Comparison of ENCODE assay signal across 1 cellular context in genomic region chr1:1304331-1305299, GRCh38.
TF ChIP-seq lines count a peak whose summit lies in the region.

No MANE protein-coding gene starts in this region.

TF ChIP-seq in K562, 482 proteins besides CTCF, POLR2A, EP300 and RAD21 (continued from another document and continues in another):
- TF ChIP-seq ELK1 (CRISPR knock-in tag; IDR thresholded peaks at IDR 0.05) (no peak), CUX1 (CRISPR knock-in tag; IDR thresholded peaks at IDR 0.05) (no peak), ELF1 (tag; IDR thresholded peaks at IDR 0.05) (peak; percentile 72; the same call in 1 of the 2 replicates), MAFF (IDR thresholded peaks at IDR 0.05; ENCODE audit: low read length) (no peak), ZNF707 (CRISPR knock-in tag; conservative IDR thresholded peaks at IDR 0.05) (no peak), ELF4 (CRISPR knock-in tag; IDR thresholded peaks at IDR 0.05) (no peak), IFI16 (CRISPR knock-in tag; IDR thresholded peaks at IDR 0.05) (no peak), XRCC5 (IDR thresholded peaks at IDR 0.05; ENCODE audit: low read depth, low read length) (no peak), THAP7 (CRISPR knock-in tag; IDR thresholded peaks at IDR 0.05) (no peak), CEBPG (CRISPR knock-in tag; IDR thresholded peaks at IDR 0.05) (no peak), CEBPG (tag; conservative IDR thresholded peaks at IDR 0.05 in 1 of 2, IDR thresholded peaks at IDR 0.05 in 1 of 2) (no peak), ETS2 (tag; IDR thresholded peaks at IDR 0.05; ENCODE audit: borderline replicate concordance, poor library complexity, severe bottlenecking) (no peak), LARP7 (IDR thresholded peaks at IDR 0.05) (no peak), HMBOX1 (IDR thresholded peaks at IDR 0.05) (no peak), TARDBP (IDR thresholded peaks at IDR 0.05) (no peak), SMARCC2 (IDR thresholded peaks at IDR 0.05; ENCODE audit: low read depth) (no peak), ZNF740 (CRISPR knock-in tag; IDR thresholded peaks at IDR 0.05) (no peak), ZNF740 (tag; IDR thresholded peaks at IDR 0.05) (no peak), JUND (IDR thresholded peaks at IDR 0.05; ENCODE audit: borderline replicate concordance, low read depth, low read length) (peak; percentile 81), JUND (tag; IDR thresholded peaks at IDR 0.05; ENCODE audit: borderline replicate concordance, low read depth, low read length) (peak; percentile 62; the same call in 1 of the 3 replicates), FOXP4 (CRISPR knock-in tag; IDR thresholded peaks at IDR 0.05; ENCODE audit: borderline replicate concordance) (no peak), ATF2 (CRISPR knock-in tag; IDR thresholded peaks at IDR 0.05) (peak; percentile 79; the same call in 1 of the 2 replicates), ZMIZ1 (IDR thresholded peaks at IDR 0.05; ENCODE audit: low read depth in 2 of 2, low read length in 2 of 2) (no peak), EGR1 (conservative IDR thresholded peaks at IDR 0.05) (no peak), ZBTB2 (IDR thresholded peaks at IDR 0.05) (no peak), TSC22D4 (tag; IDR thresholded peaks at IDR 0.05) (no peak), POLR2H (tag; IDR thresholded peaks at IDR 0.05; ENCODE audit: low read depth) (no peak), CTCFL (IDR thresholded peaks at IDR 0.05; ENCODE audit: borderline replicate concordance, insufficient read depth, low read depth, low read length, poor library complexity, severe bottlenecking) (no peak), C11orf30 (IDR thresholded peaks at IDR 0.05; ENCODE audit: low read depth) (no peak), PCBP2 (IDR thresholded peaks at IDR 0.05; ENCODE audit: low read depth, low read length, poor library complexity, severe bottlenecking) (no peak), ZNF561 (CRISPR knock-in tag; conservative IDR thresholded peaks at IDR 0.05) (no peak), RNF219 (CRISPR knock-in tag; IDR thresholded peaks at IDR 0.05) (no peak), NR4A1 (CRISPR knock-in tag; IDR thresholded peaks at IDR 0.05) (no peak), NR4A1 (tag; IDR thresholded peaks at IDR 0.05) (no peak), ZFX (CRISPR knock-in tag; IDR thresholded peaks at IDR 0.05) (peak; percentile 74)
